Comparison of ENCODE assay signal across 8 cellular contexts in the genomic region with DNA sequence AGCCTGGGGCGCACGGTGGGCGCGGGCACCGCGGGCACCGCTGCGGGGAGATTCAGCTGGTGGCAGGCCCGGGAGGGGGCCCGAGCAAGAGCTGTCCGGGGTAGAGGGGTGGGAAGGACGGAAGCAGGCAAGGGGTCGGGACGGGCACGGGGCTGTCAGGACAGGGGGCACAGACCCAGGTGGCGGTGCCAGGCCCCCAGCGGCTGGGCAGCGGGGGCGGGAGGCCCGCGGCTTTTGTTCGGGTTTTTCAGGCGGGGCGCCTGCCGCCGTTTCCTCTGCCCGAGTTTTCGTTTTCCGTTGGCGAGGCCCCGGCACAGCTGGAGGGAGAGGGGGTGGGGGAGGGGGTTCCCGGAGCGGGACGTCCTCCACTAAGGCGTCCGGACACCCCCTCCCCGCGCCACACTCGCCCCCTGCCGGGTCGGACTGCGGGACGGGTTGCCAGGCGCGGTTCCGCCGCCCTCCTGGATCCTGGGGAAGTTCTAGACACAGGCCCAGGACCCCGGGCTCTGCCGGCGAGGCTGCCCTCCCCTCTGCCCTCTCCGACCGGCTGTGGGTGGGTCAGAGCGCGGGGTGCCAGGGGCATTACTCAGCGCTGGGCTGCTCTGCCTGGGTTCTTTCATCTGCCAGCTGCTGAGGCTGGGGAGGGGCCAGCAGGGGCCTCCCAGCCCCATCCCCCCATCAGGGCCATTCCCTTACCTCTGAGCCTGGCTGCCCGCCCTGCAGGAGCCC. TPM values are rescaled to one million over a fixed set of nuclear protein-coding genes. Genes with fewer than 3 reads are reported as not detected.
DNase-seq lines count a peak whose midpoint lies in the region; ATAC-seq and TF ChIP-seq lines count a peak whose summit lies in the region.

No MANE protein-coding gene starts in this region.

- H3K9me3 ChIP-seq in NT2/D1 (ENCODE audit: insufficient read depth, low read length) (no peaks in the 10 kb centered on the region), spleen (no peaks in the 10 kb centered on the region)

- no peak for TF ChIP-seq POLR2A in spleen (IDR thresholded peaks at IDR 0.05)

- H3K4me1 ChIP-seq in NT2/D1 (ENCODE audit: insufficient read depth, insufficient read length) (peaks cover 23% of the 10 kb centered on the region), spleen (peaks cover 10 to 100% (median 66%) of the 10 kb centered on the region in 6 donors)

- intact Hi-C loops in left colon (cut with DNase I, micrococcal nuclease) = no loop called here
- intact Hi-C loops in spleen (cut with DNase I; ENCODE audit: low total_unique reads) = loop anchor here (10.0 kb wide), 1 partner anchor 56 kb away; no protein-coding TSS in a partner anchor

- 1 to 10% (median 2%) methylated on average over 2 to 56 of the region's 56 CpGs for WGBS in spleen, 5 donors

- H3K27ac ChIP-seq in cingulate gyrus (ENCODE audit: low read depth, low read length) (peak overlapping the region; percentile 99), spleen (peak overlapping the region; percentile 37 to 90 (median 86))

- peak overlapping the region; percentile 73 for H3K9ac ChIP-seq in NT2/D1 (ENCODE audit: insufficient read length, low read depth)

- ATAC-seq in left colon = peak; percentile 40
- ATAC-seq in GM21515 (IDR thresholded peaks at IDR 0.05; ENCODE audit: unreplicated experiment) = no peak

- peak; percentile 61 for DNase-seq in ELR (ENCODE audit: low read depth)
- no peak for DNase-seq in NT2/D1 (ENCODE audit: low read depth, low spot score)
- DNase-seq in left colon = peak in 1 of 2 donors; percentile 55
- peak; percentile 82 for DNase-seq in spleen
- no peak for DNase-seq in HuH-7.5 (ENCODE audit: low spot score)
- no peak for DNase-seq in central memory CD4-positive, alpha-beta T cell

- H3K27me3 ChIP-seq in NT2/D1 (ENCODE audit: insufficient read depth, insufficient read length) (peaks cover 7% of the 10 kb centered on the region), spleen (replicated peaks in 1 of 7) (peaks cover 0 to 55% (median 0%) of the 10 kb centered on the region in 7 donors)

- H3K4me3 ChIP-seq in NT2/D1 (ENCODE audit: insufficient read length, low read depth) (peak overlapping the region; percentile 62), spleen (peak overlapping the region; percentile 67 to 94 (median 86))

- peaks cover 14% of the 10 kb centered on the region for H3K36me3 ChIP-seq in NT2/D1 (ENCODE audit: insufficient read depth, insufficient read length, low read length)
- no peaks in the 10 kb centered on the region for H3K36me3 ChIP-seq in spleen

- no peak for TF ChIP-seq CTCF in spleen (IDR thresholded peaks at IDR 0.05 in 8 of 11, conservative IDR thresholded peaks at IDR 0.05 in 3 of 11)

RNA-seq across cellular contexts. Expression of a gene that starts 0.5 kb away (rescaled TPM):
- total RNA-seq in left colon (10 to 100 TPM in 1 of 2 donors, 1 to 10 TPM in 1; 3.9 to 11.3 TPM), spleen (100 to 1,000 TPM in 4 of 7 donors, 10 to 100 TPM in 3; 60.5 to 250 (median 109) TPM)
- 10 to 100 TPM in 1 of 3 donors, 1 to 10 TPM in 2; 7.5 to 35.4 (median 9.0) TPM for polyA plus RNA-seq in spleen

Comparison
In these comparisons a context has a peak if more than half of its experiments do, and no peak if none do; other contexts are left out.
1. DNase-seq: peak in ELR (single experiment) and spleen (single experiment); none in NT2/D1 (single experiment), HuH-7.5 (single experiment) and central memory CD4-positive, alpha-beta T cell (single experiment).
2. RNA of a gene that starts 0.5 kb away (total RNA-seq): 60.5 to 250 TPM in spleen; 3.9 to 11.3 TPM in left colon; every median in the first group is over 4 times any median in the second.